Comparison of ENCODE assay signal across 15 cellular contexts in genomic region chr15:68589012-68589411, GRCh38. TPM values are rescaled to one million over a fixed set of nuclear protein-coding genes. Genes with fewer than 3 reads are reported as not detected.
"Had no signal": no experiment of that assay in that cellular context is flagged by ENCODE, and none has a peak within 500 bp of the region (broad histone marks: within the 10 kb centered on the region; RNA-seq: fewer than 3 reads in every experiment).

No MANE protein-coding gene starts in this region.

- H3K4me1 Mint-ChIP-seq: natural killer cell had no signal

- H3K36me3 Mint-ChIP-seq: activated CD4-positive, alpha-beta memory T cell treated with anti-CD3 and anti-CD28 coated beads for 36 hours; activated CD8-positive, alpha-beta memory T cell treated with anti-CD3 and anti-CD28 coated beads, Interleukin-2, amount 10 ng/mL, durations not matched to agents 7 days and 5 days; activated naive CD4-positive, alpha-beta T cell treated with anti-CD3 and anti-CD28 coated beads, Interleukin-2, amount 10 ng/mL, durations not matched to agents 7 days and 5 days; memory B cell; natural killer cell had no signal

- H3K4me3 Mint-ChIP-seq: activated CD4-positive, alpha-beta memory T cell treated with anti-CD3 and anti-CD28 coated beads for 36 hours; activated CD4-positive, alpha-beta T cell treated with anti-CD3 and anti-CD28 coated beads for 36 hours; activated CD8-positive, alpha-beta memory T cell treated with anti-CD3 and anti-CD28 coated beads, Interleukin-2, amount 10 ng/mL, durations not matched to agents 7 days and 5 days; activated naive CD4-positive, alpha-beta T cell treated with anti-CD3 and anti-CD28 coated beads, Interleukin-2, amount 10 ng/mL, durations not matched to agents 7 days and 5 days; memory B cell; natural killer cell; stimulated activated naive CD8-positive, alpha-beta T cell treated with anti-CD3 and anti-CD28 coated beads, Interleukin-15, Interleukin-2, amounts not matched to agents 100 ng/mL and 50 ng/mL, for 24 hours had no signal

- H3K36me3 ChIP-seq: breast epithelium, left ventricle myocardium inferior, vagina had no signal

- H3K27ac Mint-ChIP-seq: activated CD8-positive, alpha-beta memory T cell treated with anti-CD3 and anti-CD28 coated beads, Interleukin-2, amount 10 ng/mL, durations not matched to agents 7 days and 5 days; activated naive CD4-positive, alpha-beta T cell treated with anti-CD3 and anti-CD28 coated beads, Interleukin-2, amount 10 ng/mL, durations not matched to agents 7 days and 5 days; memory B cell; natural killer cell had no signal

- H3K9me3 ChIP-seq: breast epithelium, left ventricle myocardium inferior, vagina had no signal

- H3K4me3 ChIP-seq: breast epithelium, left ventricle myocardium inferior, SK-N-MC, vagina had no signal

- ATAC-seq: activated CD4-positive, alpha-beta T cell treated with anti-CD3 and anti-CD28 coated beads for 36 hours; activated CD8-positive, alpha-beta memory T cell treated with anti-CD3 and anti-CD28 coated beads, Interleukin-2, amount 10 ng/mL, durations not matched to agents 7 days and 5 days; natural killer cell had no signal

- H3K27me3 Mint-ChIP-seq: activated CD4-positive, alpha-beta T cell treated with anti-CD3 and anti-CD28 coated beads for 36 hours; stimulated activated naive CD8-positive, alpha-beta T cell treated with anti-CD3 and anti-CD28 coated beads, Interleukin-15, Interleukin-2, amounts not matched to agents 100 ng/mL and 50 ng/mL, for 24 hours had no signal

- H3K27ac ChIP-seq: SK-N-MC, vagina had no signal

- H3K9me3 Mint-ChIP-seq: activated CD4-positive, alpha-beta memory T cell treated with anti-CD3 and anti-CD28 coated beads for 36 hours; activated naive CD4-positive, alpha-beta T cell treated with anti-CD3 and anti-CD28 coated beads, Interleukin-2, amount 10 ng/mL, durations not matched to agents 7 days and 5 days; memory B cell; natural killer cell; stimulated activated naive CD8-positive, alpha-beta T cell treated with anti-CD3 and anti-CD28 coated beads, Interleukin-15, Interleukin-2, amounts not matched to agents 100 ng/mL and 50 ng/mL, for 24 hours had no signal

- H3K27me3 ChIP-seq: breast epithelium, vagina had no signal

- DNase-seq: activated CD4-positive, alpha-beta memory T cell treated with anti-CD3 and anti-CD28 coated beads for 36 hours; activated CD4-positive, alpha-beta T cell treated with anti-CD3 and anti-CD28 coated beads for 36 hours; activated CD8-positive, alpha-beta memory T cell treated with anti-CD3 and anti-CD28 coated beads, Interleukin-2, amount 10 ng/mL, durations not matched to agents 7 days and 5 days; activated naive CD4-positive, alpha-beta T cell treated with anti-CD3 and anti-CD28 coated beads, Interleukin-2, amount 10 ng/mL, durations not matched to agents 7 days and 5 days; activated T-cell treated with anti-CD3 and anti-CD28 coated beads, Interleukin-2, amount 50 U/mL, for 1 hour; left ventricle myocardium inferior; natural killer cell; retina; small intestine had no signal

RNA-seq across cellular contexts. Expression of gene CORO2B, which starts 10.2 kb away (rescaled TPM):
- total RNA-seq: activated CD8-positive, alpha-beta memory T cell treated with anti-CD3 and anti-CD28 coated beads, Interleukin-2, amount 10 ng/mL, durations not matched to agents 7 days and 5 days; T-helper 1 cell treated with Interleukin-12 subunit alpha and Interleukin-12 subunit beta and Interleukin-4 antibody, amounts not matched to agents 30 ng/mL and 1 ng/mL, for 36 hours had no signal
